In the genomic region with DNA sequence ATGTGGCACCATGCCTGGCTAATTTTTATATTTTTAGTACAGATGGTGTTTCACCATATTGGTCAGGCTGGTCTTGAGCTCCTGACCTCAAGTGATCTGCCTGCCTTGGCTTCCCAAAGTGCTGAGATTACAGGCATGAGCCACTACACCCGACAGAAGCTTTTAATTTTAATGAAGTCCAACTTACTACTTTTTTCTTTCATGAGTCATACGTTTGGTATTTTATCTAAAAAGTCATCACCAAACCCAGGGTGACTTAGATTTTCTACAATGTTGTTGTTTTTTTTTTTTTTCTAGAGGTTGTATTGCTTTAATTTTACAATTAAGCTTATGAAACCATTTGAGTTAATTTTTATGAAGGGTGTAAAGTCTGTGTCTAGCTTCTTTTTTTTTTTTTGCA, we compare ENCODE assay signal across 1 cellular context.
A peak's percentile ranks its signal among the peaks of the same experiment; 100 is the strongest.
TF ChIP-seq lines count a peak whose summit lies in the region.

No MANE protein-coding gene starts in this region.

TF ChIP-seq in A549, 52 proteins besides CTCF, POLR2A, EP300 and RAD21:
- TF ChIP-seq FOSL2 (IDR thresholded peaks at IDR 0.05), result no peak; the same call in 1 of the 2 replicates
- peak; percentile 43; the same call in 1 of the 2 replicates for TF ChIP-seq FOSL2 (CRISPR knock-in tag; IDR thresholded peaks at IDR 0.05)
- no peak for TF ChIP-seq CEBPB (IDR thresholded peaks at IDR 0.05)
